Comparison of ENCODE assay signal across 9 cellular contexts in genomic region chr7:27235387-27236052, GRCh38. TPM values are rescaled to one million over a fixed set of nuclear protein-coding genes. Genes with fewer than 3 reads are reported as not detected.
DNase-seq lines count a peak whose midpoint lies in the region; ATAC-seq and TF ChIP-seq lines count a peak whose summit lies in the region.
"Had no signal": no experiment of that assay in that cellular context is flagged by ENCODE, and none has a peak within 500 bp of the region (broad histone marks: within the 10 kb centered on the region; RNA-seq: fewer than 3 reads in every experiment).

No MANE protein-coding gene starts in this region.

- H3K4me1 ChIP-seq in left ventricle myocardium inferior: peaks cover 25% of the 10 kb centered on the region
- peaks cover 0 to 17% of the 10 kb centered on the region in 2 donors for H3K4me1 ChIP-seq in gastrocnemius medialis

- H3K36me3 ChIP-seq in left ventricle myocardium inferior: no peaks in the 10 kb centered on the region
- H3K36me3 ChIP-seq in gastrocnemius medialis: no peaks in the 10 kb centered on the region

- H3K27me3 ChIP-seq in left ventricle myocardium inferior (ENCODE audit: low read depth): peaks cover 99% of the 10 kb centered on the region
- peaks cover 46 to 64% (median 55%) of the 10 kb centered on the region in 3 donors for H3K27me3 ChIP-seq in gastrocnemius medialis

- H3K9me3 ChIP-seq in left ventricle myocardium inferior (replicated peaks): no peaks in the 10 kb centered on the region
- no peaks in the 10 kb centered on the region for H3K9me3 ChIP-seq in gastrocnemius medialis

- peak overlapping the region; percentile 85 for H3K27ac ChIP-seq in VCaP
- no peak overlapping the region for H3K27ac ChIP-seq in left ventricle myocardium inferior (replicated peaks)
- H3K27ac ChIP-seq in gastrocnemius medialis: no peak overlapping the region

- peak; percentile 57 for DNase-seq in DMS53 treated with DMSO at 0.1 percent for 48 hours (lab: John Stamatoyannopoulos, UW; ENCODE audit: unreplicated experiment)
- DNase-seq in KBM-7: peak; percentile 83
- DNase-seq in left ventricle myocardium inferior: peak; percentile 43
- no peak for DNase-seq in gastrocnemius medialis

- no peak for ATAC-seq in gastrocnemius medialis
- no peak for ATAC-seq in HG03439 (IDR thresholded peaks at IDR 0.05; ENCODE audit: unreplicated experiment)
- no peak for ATAC-seq in HG03354 (IDR thresholded peaks at IDR 0.05; ENCODE audit: poor library complexity, severe bottlenecking, unreplicated experiment)
- ATAC-seq in HG02884 (IDR thresholded peaks at IDR 0.05; ENCODE audit: unreplicated experiment): no peak

- intact Hi-C loops in left ventricle myocardium inferior (cut with micrococcal nuclease) (loop anchor here (10.0 kb wide), 1 partner anchor 339 kb away; no protein-coding TSS in a partner anchor), gastrocnemius medialis (cut with DNase I; ENCODE audit: low total_unique reads) (no loop called here)

- peak; percentile 73 for TF ChIP-seq CTCF in VCaP (conservative IDR thresholded peaks at IDR 0.05)
- TF ChIP-seq CTCF in left ventricle myocardium inferior (IDR thresholded peaks at IDR 0.05; ENCODE audit: borderline replicate concordance): peak; percentile 47
- peak in 3 of 5 experiments; percentile 25 to 52 (median 37) for TF ChIP-seq CTCF in gastrocnemius medialis (IDR thresholded peaks at IDR 0.05 in 4 of 5, conservative IDR thresholded peaks at IDR 0.05 in 1 of 5)

- H3K4me3 ChIP-seq in left ventricle myocardium inferior (peak overlapping the region; percentile 61), gastrocnemius medialis (peak overlapping the region; percentile 39 to 59 (median 54))

- TF ChIP-seq POLR2A in gastrocnemius medialis (IDR thresholded peaks at IDR 0.05): no peak

- in situ Hi-C loops in KBM-7 (cut with MboI; ENCODE audit: low pct_unique_long_range_greater_than_20kb, low sequenced_read_pairs) (loop anchor here (25.0 kb wide), 1 partner anchor 352 kb away; no protein-coding TSS in a partner anchor), gastrocnemius medialis (cut with MboI; ENCODE audit: low sequenced_read_pairs in 4 of 4) (no loop called here)

RNA-seq across cellular contexts. Expression of gene EVX1, which starts 7.1 kb away (rescaled TPM):
- not detected for total RNA-seq in left ventricle myocardium inferior
- total RNA-seq in gastrocnemius medialis: not detected
- total RNA-seq: T-helper 2 cell treated with Interferon-gamma antibody and Interleukin-4, amounts not matched to agents 100 ng/mL and 5 ng/mL, for 36 hours had no signal

RNA-seq across cellular contexts. Expression of gene HOXA13, which starts 35.6 kb away (rescaled TPM):
- total RNA-seq in left ventricle myocardium inferior: not detected
- 1 to 10 TPM in 3 of 4 donors, under 1 TPM in 1; 0.82 to 2.4 (median 1.7) TPM for total RNA-seq in gastrocnemius medialis
- total RNA-seq: T-helper 2 cell treated with Interferon-gamma antibody and Interleukin-4, amounts not matched to agents 100 ng/mL and 5 ng/mL, for 36 hours had no signal

RNA-seq across cellular contexts. Expression of gene HOXA11, which starts 50.5 kb away (rescaled TPM):
- total RNA-seq in left ventricle myocardium inferior (not detected), gastrocnemius medialis (1 to 10 TPM; 5.1 to 7.9 (median 6.4) TPM)
- total RNA-seq: T-helper 2 cell treated with Interferon-gamma antibody and Interleukin-4, amounts not matched to agents 100 ng/mL and 5 ng/mL, for 36 hours had no signal

Comparison
In these comparisons a context has a peak if more than half of its experiments do, and no peak if none do; other contexts are left out.
1. DNase-seq: peak in DMS53 treated with DMSO at 0.1 percent for 48 hours (single experiment), KBM-7 (single experiment) and left ventricle myocardium inferior (single experiment); none in gastrocnemius medialis (0 of 2).
2. Peak in every context shown above with its lines, with median percentiles within 50 percentile points of each other: CTCF ChIP-seq.